ENCODE assay signal across 1 cellular context in the genomic region with DNA sequence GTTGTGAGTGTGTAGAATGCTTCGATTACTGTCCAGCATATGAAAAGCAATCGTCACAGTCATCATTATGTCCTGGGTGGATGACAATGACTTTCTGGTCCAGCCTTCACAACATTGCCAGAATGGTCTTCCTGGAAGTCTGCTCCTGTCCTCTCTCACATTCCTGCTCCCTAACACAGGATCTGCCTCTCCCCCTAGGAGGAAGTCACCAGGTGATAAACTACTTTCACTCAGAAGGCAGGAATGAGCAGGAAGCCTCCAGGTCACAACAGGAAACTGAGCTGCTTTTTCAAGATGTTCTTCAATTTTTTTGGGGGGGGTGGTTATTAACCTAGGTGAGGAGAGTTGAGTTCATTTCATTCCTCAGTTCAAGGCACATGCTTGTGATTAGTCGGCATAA.
TF ChIP-seq lines count a peak whose summit lies in the region.

No MANE protein-coding gene starts in this region.

TF ChIP-seq in K562, 482 proteins besides CTCF, POLR2A, EP300 and RAD21 (continued from another document):
- TF ChIP-seq ZFX (CRISPR knock-in tag; IDR thresholded peaks at IDR 0.05) (no peak), ZNF668 (CRISPR knock-in tag; IDR thresholded peaks at IDR 0.05) (no peak), STAG1 (CRISPR knock-in tag; IDR thresholded peaks at IDR 0.05; ENCODE audit: borderline replicate concordance) (no peak), CREB1 (IDR thresholded peaks at IDR 0.05) (no peak), CREB1 (CRISPR knock-in tag; IDR thresholded peaks at IDR 0.05) (no peak), HNRNPK (IDR thresholded peaks at IDR 0.05; ENCODE audit: low read depth, low read length, poor library complexity, severe bottlenecking) (no peak), DPF2 (IDR thresholded peaks at IDR 0.05) (no peak), LARP7 (IDR thresholded peaks at IDR 0.05) (no peak), HMG20A (CRISPR knock-in tag; conservative IDR thresholded peaks at IDR 0.05) (no peak), DACH1 (IDR thresholded peaks at IDR 0.05; ENCODE audit: partially characterized antibody) (no peak), EWSR1 (IDR thresholded peaks at IDR 0.05; ENCODE audit: borderline replicate concordance, low read depth, partially characterized antibody) (no peak), SRSF7 (optimal IDR thresholded peaks at IDR 0.05; ENCODE audit: low read depth, low read length) (no peak), NUFIP1 (IDR thresholded peaks at IDR 0.05; ENCODE audit: partially characterized antibody) (no peak)
- TF ChIP-seq, protein P1, sequence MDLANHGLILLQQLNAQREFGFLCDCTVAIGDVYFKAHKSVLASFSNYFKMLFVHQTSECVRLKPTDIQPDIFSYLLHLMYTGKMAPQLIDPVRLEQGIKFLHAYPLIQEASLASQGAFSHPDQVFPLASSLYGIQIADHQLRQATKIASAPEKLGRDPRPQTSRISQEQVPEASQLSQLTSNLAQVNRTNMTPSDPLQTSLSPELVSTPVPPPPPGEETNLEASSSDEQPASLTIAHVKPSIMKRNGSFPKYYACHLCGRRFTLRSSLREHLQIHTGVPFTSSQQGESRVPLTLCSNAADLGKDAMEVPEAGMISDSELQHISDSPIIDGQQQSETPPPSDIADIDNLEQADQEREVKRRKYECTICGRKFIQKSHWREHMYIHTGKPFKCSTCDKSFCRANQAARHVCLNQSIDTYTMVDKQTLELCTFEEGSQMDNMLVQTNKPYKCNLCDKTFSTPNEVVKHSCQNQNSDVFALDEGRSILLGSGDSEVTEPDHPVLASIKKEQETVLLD (IDR thresholded peaks at IDR 0.05), result no peak
- TF ChIP-seq, protein P2, sequence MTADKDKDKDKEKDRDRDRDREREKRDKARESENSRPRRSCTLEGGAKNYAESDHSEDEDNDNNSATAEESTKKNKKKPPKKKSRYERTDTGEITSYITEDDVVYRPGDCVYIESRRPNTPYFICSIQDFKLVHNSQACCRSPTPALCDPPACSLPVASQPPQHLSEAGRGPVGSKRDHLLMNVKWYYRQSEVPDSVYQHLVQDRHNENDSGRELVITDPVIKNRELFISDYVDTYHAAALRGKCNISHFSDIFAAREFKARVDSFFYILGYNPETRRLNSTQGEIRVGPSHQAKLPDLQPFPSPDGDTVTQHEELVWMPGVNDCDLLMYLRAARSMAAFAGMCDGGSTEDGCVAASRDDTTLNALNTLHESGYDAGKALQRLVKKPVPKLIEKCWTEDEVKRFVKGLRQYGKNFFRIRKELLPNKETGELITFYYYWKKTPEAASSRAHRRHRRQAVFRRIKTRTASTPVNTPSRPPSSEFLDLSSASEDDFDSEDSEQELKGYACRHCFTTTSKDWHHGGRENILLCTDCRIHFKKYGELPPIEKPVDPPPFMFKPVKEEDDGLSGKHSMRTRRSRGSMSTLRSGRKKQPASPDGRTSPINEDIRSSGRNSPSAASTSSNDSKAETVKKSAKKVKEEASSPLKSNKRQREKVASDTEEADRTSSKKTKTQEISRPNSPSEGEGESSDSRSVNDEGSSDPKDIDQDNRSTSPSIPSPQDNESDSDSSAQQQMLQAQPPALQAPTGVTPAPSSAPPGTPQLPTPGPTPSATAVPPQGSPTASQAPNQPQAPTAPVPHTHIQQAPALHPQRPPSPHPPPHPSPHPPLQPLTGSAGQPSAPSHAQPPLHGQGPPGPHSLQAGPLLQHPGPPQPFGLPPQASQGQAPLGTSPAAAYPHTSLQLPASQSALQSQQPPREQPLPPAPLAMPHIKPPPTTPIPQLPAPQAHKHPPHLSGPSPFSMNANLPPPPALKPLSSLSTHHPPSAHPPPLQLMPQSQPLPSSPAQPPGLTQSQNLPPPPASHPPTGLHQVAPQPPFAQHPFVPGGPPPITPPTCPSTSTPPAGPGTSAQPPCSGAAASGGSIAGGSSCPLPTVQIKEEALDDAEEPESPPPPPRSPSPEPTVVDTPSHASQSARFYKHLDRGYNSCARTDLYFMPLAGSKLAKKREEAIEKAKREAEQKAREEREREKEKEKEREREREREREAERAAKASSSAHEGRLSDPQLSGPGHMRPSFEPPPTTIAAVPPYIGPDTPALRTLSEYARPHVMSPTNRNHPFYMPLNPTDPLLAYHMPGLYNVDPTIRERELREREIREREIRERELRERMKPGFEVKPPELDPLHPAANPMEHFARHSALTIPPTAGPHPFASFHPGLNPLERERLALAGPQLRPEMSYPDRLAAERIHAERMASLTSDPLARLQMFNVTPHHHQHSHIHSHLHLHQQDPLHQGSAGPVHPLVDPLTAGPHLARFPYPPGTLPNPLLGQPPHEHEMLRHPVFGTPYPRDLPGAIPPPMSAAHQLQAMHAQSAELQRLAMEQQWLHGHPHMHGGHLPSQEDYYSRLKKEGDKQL (CRISPR knock-in tag; IDR thresholded peaks at IDR 0.05; ENCODE audit: borderline replicate concordance), result no peak
- TF ChIP-seq, protein P3, sequence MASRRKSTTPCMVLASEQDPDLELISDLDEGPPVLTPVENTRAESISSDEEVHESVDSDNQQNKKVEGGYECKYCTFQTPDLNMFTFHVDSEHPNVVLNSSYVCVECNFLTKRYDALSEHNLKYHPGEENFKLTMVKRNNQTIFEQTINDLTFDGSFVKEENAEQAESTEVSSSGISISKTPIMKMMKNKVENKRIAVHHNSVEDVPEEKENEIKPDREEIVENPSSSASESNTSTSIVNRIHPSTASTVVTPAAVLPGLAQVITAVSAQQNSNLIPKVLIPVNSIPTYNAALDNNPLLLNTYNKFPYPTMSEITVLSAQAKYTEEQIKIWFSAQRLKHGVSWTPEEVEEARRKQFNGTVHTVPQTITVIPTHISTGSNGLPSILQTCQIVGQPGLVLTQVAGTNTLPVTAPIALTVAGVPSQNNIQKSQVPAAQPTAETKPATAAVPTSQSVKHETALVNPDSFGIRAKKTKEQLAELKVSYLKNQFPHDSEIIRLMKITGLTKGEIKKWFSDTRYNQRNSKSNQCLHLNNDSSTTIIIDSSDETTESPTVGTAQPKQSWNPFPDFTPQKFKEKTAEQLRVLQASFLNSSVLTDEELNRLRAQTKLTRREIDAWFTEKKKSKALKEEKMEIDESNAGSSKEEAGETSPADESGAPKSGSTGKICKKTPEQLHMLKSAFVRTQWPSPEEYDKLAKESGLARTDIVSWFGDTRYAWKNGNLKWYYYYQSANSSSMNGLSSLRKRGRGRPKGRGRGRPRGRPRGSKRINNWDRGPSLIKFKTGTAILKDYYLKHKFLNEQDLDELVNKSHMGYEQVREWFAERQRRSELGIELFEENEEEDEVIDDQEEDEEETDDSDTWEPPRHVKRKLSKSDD (conservative IDR thresholded peaks at IDR 0.05; ENCODE audit: low read length), result no peak
- TF ChIP-seq, protein P4, sequence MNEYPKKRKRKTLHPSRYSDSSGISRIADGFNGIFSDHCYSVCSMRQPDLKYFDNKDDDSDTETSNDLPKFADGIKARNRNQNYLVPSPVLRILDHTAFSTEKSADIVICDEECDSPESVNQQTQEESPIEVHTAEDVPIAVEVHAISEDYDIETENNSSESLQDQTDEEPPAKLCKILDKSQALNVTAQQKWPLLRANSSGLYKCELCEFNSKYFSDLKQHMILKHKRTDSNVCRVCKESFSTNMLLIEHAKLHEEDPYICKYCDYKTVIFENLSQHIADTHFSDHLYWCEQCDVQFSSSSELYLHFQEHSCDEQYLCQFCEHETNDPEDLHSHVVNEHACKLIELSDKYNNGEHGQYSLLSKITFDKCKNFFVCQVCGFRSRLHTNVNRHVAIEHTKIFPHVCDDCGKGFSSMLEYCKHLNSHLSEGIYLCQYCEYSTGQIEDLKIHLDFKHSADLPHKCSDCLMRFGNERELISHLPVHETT (CRISPR knock-in tag; conservative IDR thresholded peaks at IDR 0.05 in 1 of 2, IDR thresholded peaks at IDR 0.05 in 1 of 2), result no peak
